In the genomic region with DNA sequence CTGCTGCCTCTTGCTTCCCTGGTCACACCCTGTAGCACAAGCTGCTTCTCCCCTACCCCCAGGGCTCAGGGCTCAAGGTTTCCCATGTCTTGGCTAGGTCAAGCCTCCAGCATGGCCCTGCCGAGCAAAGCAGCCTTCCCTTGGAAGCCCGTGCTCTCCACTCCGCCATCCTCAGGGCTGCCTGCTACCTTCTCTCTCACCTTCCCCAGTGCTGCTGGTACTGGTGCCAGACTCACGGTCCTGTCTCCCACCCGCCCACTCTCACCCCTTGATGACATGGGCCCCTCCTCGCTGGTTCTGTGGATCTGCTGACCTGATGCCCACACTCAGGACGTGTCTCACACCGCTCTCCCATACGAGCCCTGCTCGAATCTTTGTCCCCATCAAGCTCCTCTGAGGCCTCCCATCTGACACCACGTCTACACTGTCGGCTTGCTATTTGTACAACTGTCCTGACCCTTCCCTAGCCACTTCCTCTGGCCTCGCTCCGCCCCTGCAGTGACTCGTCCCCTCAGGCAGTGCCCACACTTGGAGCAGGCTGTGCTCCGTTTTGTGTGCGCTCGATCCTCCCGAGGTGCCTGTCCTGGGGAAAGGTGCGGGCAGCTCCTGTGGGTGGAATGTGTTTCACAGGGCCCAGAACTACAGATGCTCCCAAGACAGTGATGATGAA, we compare ENCODE assay signal across 15 cellular contexts. TPM values are rescaled to one million over a fixed set of nuclear protein-coding genes. Genes with fewer than 3 reads are reported as not detected.
DNase-seq lines count a peak whose midpoint lies in the region; ATAC-seq, FAIRE-seq and TF ChIP-seq lines count a peak whose summit lies in the region.
"Had no signal": no experiment of that assay in that cellular context is flagged by ENCODE, and none has a peak within 500 bp of the region (broad histone marks: within the 10 kb centered on the region; RNA-seq: fewer than 3 reads in every experiment).

No MANE protein-coding gene starts in this region.

- peaks cover 21% of the 10 kb centered on the region for H3K36me3 Mint-ChIP-seq in activated CD8-positive, alpha-beta T cell treated with anti-CD3 and anti-CD28 coated beads for 36 hours (ENCODE audit: low read depth)
- H3K36me3 Mint-ChIP-seq in natural killer cell treated with Interleukin-12 subunit alpha and Interleukin-12 subunit beta and Interleukin-15 and Interleukin-18, amount 100 ng/mL, for 72 hours = peaks cover 6% of the 10 kb centered on the region

- TF ChIP-seq CTCF in activated CD8-positive, alpha-beta T cell treated with anti-CD3 and anti-CD28 coated beads for 36 hours (IDR thresholded peaks at IDR 0.05) = no peak
- no peak for TF ChIP-seq CTCF in GM13976 (IDR thresholded peaks at IDR 0.05; ENCODE audit: borderline replicate concordance, control extremely low read depth, extremely low read depth, insufficient read depth, missing control alignments)

- no peaks in the 10 kb centered on the region for H3K9me3 Mint-ChIP-seq in activated CD8-positive, alpha-beta T cell treated with anti-CD3 and anti-CD28 coated beads for 36 hours
- H3K9me3 Mint-ChIP-seq in natural killer cell treated with Interleukin-12 subunit alpha and Interleukin-12 subunit beta and Interleukin-15 and Interleukin-18, amount 100 ng/mL, for 72 hours = no peaks in the 10 kb centered on the region

- no peaks in the 10 kb centered on the region for H3K27me3 Mint-ChIP-seq in activated CD8-positive, alpha-beta T cell treated with anti-CD3 and anti-CD28 coated beads for 36 hours
- no peaks in the 10 kb centered on the region for H3K27me3 Mint-ChIP-seq in natural killer cell treated with Interleukin-12 subunit alpha and Interleukin-12 subunit beta and Interleukin-15 and Interleukin-18, amount 100 ng/mL, for 72 hours

- peak; percentile 13 for DNase-seq in Daoy (ENCODE audit: low read depth)
- peak; percentile 30 for DNase-seq in HK-2 (ENCODE audit: unreplicated experiment)
- DNase-seq in activated CD8-positive, alpha-beta T cell treated with anti-CD3 and anti-CD28 coated beads for 36 hours = no peak
- no peak for DNase-seq in natural killer cell treated with Interleukin-12 subunit alpha and Interleukin-12 subunit beta and Interleukin-15 and Interleukin-18, amount 100 ng/mL, for 72 hours (ENCODE audit: low spot score)
- DNase-seq in NAMALWA (ENCODE audit: low spot score) = no peak
- DNase-seq in GM19239 (ENCODE audit: insufficient read length, low spot score) = no peak
- no peak for DNase-seq in iPS-NIHi7 (ENCODE audit: extremely low spot score)
- DNase-seq in GM13976 (ENCODE audit: low spot score) = no peak
- DNase-seq: activated T-cell treated with anti-CD3 and anti-CD28 coated beads for 4 hours; BE2C; left ventricle myocardium superior; NCI-H2029; NCI-H524 treated with DMSO at 0.1 percent for 48 hours; stimulated activated CD4-positive, alpha-beta T cell treated with anti-CD3 and anti-CD28 coated beads, Interleukin-1b, Interleukin-23, amount 100 ng/mL, for 48 hours had no signal

- POLR2A ChIA-PET in activated CD8-positive, alpha-beta T cell treated with anti-CD3 and anti-CD28 coated beads for 36 hours (lab: Charles Lee) = no interaction called here

- no peak overlapping the region for H3K4me3 Mint-ChIP-seq in activated CD8-positive, alpha-beta T cell treated with anti-CD3 and anti-CD28 coated beads for 36 hours
- peak overlapping the region; percentile 37 for H3K4me3 Mint-ChIP-seq in natural killer cell treated with Interleukin-12 subunit alpha and Interleukin-12 subunit beta and Interleukin-15 and Interleukin-18, amount 100 ng/mL, for 72 hours

- peak overlapping the region; percentile 12 for H3K27ac Mint-ChIP-seq in activated CD8-positive, alpha-beta T cell treated with anti-CD3 and anti-CD28 coated beads for 36 hours
- peak overlapping the region in 1 of 2 donors; percentile 43 for H3K27ac Mint-ChIP-seq in natural killer cell treated with Interleukin-12 subunit alpha and Interleukin-12 subunit beta and Interleukin-15 and Interleukin-18, amount 100 ng/mL, for 72 hours

- FAIRE-seq in GM19239 (lab: Jason Lieb, UNC) = no peak

- intact Hi-C loops in activated CD8-positive, alpha-beta T cell treated with anti-CD3 and anti-CD28 coated beads for 36 hours (cut with micrococcal nuclease) = no loop called here

- in situ Hi-C loops in GM13976 (cut with MboI; ENCODE audit: low sequenced_read_pairs, unreplicated experiment) = no loop called here

- CTCF ChIA-PET in activated CD8-positive, alpha-beta T cell treated with anti-CD3 and anti-CD28 coated beads for 36 hours (lab: Charles Lee) = interaction anchor here (1.1 to 1.8 kb wide), 3 partner anchors 11 to 622 kb away, joined by 4 to 8 read pairs (median 6); no protein-coding TSS in a partner anchor

- no peak for ATAC-seq in activated CD8-positive, alpha-beta T cell treated with anti-CD3 and anti-CD28 coated beads for 36 hours
- ATAC-seq in natural killer cell treated with Interleukin-12 subunit alpha and Interleukin-12 subunit beta and Interleukin-15 and Interleukin-18, amount 100 ng/mL, for 72 hours = peak in 1 of 2 donors; percentile 38
- ATAC-seq: left ventricle myocardium superior had no signal

- peaks cover 35% of the 10 kb centered on the region for H3K4me1 Mint-ChIP-seq in activated CD8-positive, alpha-beta T cell treated with anti-CD3 and anti-CD28 coated beads for 36 hours (ENCODE audit: low read depth)
- H3K4me1 Mint-ChIP-seq in natural killer cell treated with Interleukin-12 subunit alpha and Interleukin-12 subunit beta and Interleukin-15 and Interleukin-18, amount 100 ng/mL, for 72 hours (ENCODE audit: low read depth in 2 of 2) = peaks cover 37 to 39% of the 10 kb centered on the region in 2 donors

RNA-seq across cellular contexts. Expression of a gene that starts 49.9 kb away (rescaled TPM):
- total RNA-seq in Daoy (2014; rRNA removed; shearing (Covaris generic)) = 0.33 and 0.46 TPM in 2 replicates
- 100 to 1,000 TPM; 218 TPM for total RNA-seq in activated CD8-positive, alpha-beta T cell treated with anti-CD3 and anti-CD28 coated beads for 36 hours
- total RNA-seq in natural killer cell treated with Interleukin-12 subunit alpha and Interleukin-12 subunit beta and Interleukin-15 and Interleukin-18, amount 100 ng/mL, for 72 hours = 100 to 1,000 TPM in 1 of 2 donors, 10 to 100 TPM in 1; 97.4 to 191 TPM
- total RNA-seq: fibroblast of villous mesenchyme had no signal

Comparison
In these comparisons a context has a peak if more than half of its experiments do, and no peak if none do; other contexts are left out.
1. DNase-seq: peak in Daoy (single experiment) and HK-2 (single experiment); none in activated CD8-positive, alpha-beta T cell treated with anti-CD3 and anti-CD28 coated beads for 36 hours (single experiment), natural killer cell treated with Interleukin-12 subunit alpha and Interleukin-12 subunit beta and Interleukin-15 and Interleukin-18, amount 100 ng/mL, for 72 hours (single experiment), NAMALWA (single experiment), GM19239 (single experiment), iPS-NIHi7 (single experiment) and GM13976 (single experiment).
2. RNA of a gene that starts 49.9 kb away (total RNA-seq): 218 TPM in activated CD8-positive, alpha-beta T cell treated with anti-CD3 and anti-CD28 coated beads for 36 hours and 97.4 to 191 TPM in natural killer cell treated with Interleukin-12 subunit alpha and Interleukin-12 subunit beta and Interleukin-15 and Interleukin-18, amount 100 ng/mL, for 72 hours; 0.33 to 0.46 TPM in Daoy; every median in the first group is over 10 times any median in the second.